In the genomic region with DNA sequence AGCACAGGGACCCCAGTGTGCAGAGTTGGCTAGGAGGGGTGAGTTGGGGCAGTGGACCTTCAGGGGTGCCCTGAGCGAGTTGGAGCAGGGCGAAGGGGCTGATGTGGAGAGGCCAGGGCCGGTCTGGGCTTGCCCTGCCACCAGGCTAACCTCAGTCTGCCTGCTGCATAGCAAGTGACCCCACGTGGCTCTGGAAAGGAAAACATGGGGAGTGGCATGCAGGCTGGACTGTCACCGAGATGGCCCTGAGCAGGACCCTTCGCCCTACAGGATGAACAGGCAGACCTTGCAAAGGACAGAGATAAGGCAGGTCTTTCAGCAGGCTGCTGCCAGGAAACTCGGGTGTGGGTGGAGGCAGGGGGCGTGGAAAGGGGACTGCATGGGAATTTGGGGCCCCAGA, we compare ENCODE assay signal across 1 cellular context.
TF ChIP-seq lines count a peak whose summit lies in the region.

No MANE protein-coding gene starts in this region.

TF ChIP-seq in HepG2, 621 proteins besides CTCF, POLR2A, EP300 and RAD21 (continues in another document):
- TF ChIP-seq ZNF891 (CRISPR knock-in tag; IDR thresholded peaks at IDR 0.05) (peak; percentile 23; the same call in 1 of the 2 replicates), ZKSCAN5 (CRISPR knock-in tag; IDR thresholded peaks at IDR 0.05) (no peak), ZNF550 (CRISPR knock-in tag; IDR thresholded peaks at IDR 0.05; ENCODE audit: borderline replicate concordance) (no peak), ARID2 (CRISPR knock-in tag; IDR thresholded peaks at IDR 0.05; ENCODE audit: borderline replicate concordance) (no peak), ZNF138 (CRISPR knock-in tag; IDR thresholded peaks at IDR 0.05; ENCODE audit: low read depth) (no peak), NFIB (CRISPR knock-in tag; IDR thresholded peaks at IDR 0.05; ENCODE audit: borderline replicate concordance) (no peak), SAP130 (CRISPR knock-in tag; IDR thresholded peaks at IDR 0.05; ENCODE audit: low read depth) (peak; percentile 52; the same call in 1 of the 2 replicates), ZNF296 (CRISPR knock-in tag; conservative IDR thresholded peaks at IDR 0.05) (no peak), ZFP82 (CRISPR knock-in tag; IDR thresholded peaks at IDR 0.05; ENCODE audit: borderline replicate concordance) (no peak), ATRX (CRISPR knock-in tag; IDR thresholded peaks at IDR 0.05; ENCODE audit: borderline replicate concordance) (no peak), ZNF616 (CRISPR knock-in tag; IDR thresholded peaks at IDR 0.05; ENCODE audit: low read depth) (no peak), ZBTB7A (CRISPR knock-in tag; IDR thresholded peaks at IDR 0.05) (0 out of 2 replicates have a peak, but pooled peaks have one; percentile 31), ZNF234 (CRISPR knock-in tag; conservative IDR thresholded peaks at IDR 0.05) (no peak), REPIN1 (CRISPR knock-in tag; IDR thresholded peaks at IDR 0.05; ENCODE audit: borderline replicate concordance, low read depth) (no peak), NKX3-1 (CRISPR knock-in tag; IDR thresholded peaks at IDR 0.05) (no peak), HNRNPUL1 (IDR thresholded peaks at IDR 0.05; ENCODE audit: low read depth, low read length) (no peak), SOX6 (IDR thresholded peaks at IDR 0.05) (no peak), SOX6 (CRISPR knock-in tag; IDR thresholded peaks at IDR 0.05) (no peak), ZNF713 (CRISPR knock-in tag; IDR thresholded peaks at IDR 0.05) (no peak), MYC (CRISPR knock-in tag; IDR thresholded peaks at IDR 0.05; ENCODE audit: borderline replicate concordance) (peak; percentile 29; the same call in 1 of the 2 replicates), ZNF672 (CRISPR knock-in tag; IDR thresholded peaks at IDR 0.05) (no peak), CC2D1A (CRISPR knock-in tag; IDR thresholded peaks at IDR 0.05) (no peak), EED (CRISPR knock-in tag; IDR thresholded peaks at IDR 0.05) (no peak), NRL (CRISPR knock-in tag; IDR thresholded peaks at IDR 0.05; ENCODE audit: borderline replicate concordance) (no peak)
- TF ChIP-seq, protein P1, sequence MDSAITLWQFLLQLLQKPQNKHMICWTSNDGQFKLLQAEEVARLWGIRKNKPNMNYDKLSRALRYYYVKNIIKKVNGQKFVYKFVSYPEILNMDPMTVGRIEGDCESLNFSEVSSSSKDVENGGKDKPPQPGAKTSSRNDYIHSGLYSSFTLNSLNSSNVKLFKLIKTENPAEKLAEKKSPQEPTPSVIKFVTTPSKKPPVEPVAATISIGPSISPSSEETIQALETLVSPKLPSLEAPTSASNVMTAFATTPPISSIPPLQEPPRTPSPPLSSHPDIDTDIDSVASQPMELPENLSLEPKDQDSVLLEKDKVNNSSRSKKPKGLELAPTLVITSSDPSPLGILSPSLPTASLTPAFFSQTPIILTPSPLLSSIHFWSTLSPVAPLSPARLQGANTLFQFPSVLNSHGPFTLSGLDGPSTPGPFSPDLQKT (CRISPR knock-in tag; IDR thresholded peaks at IDR 0.05; ENCODE audit: borderline replicate concordance): no peak
- TF ChIP-seq, protein P2, sequence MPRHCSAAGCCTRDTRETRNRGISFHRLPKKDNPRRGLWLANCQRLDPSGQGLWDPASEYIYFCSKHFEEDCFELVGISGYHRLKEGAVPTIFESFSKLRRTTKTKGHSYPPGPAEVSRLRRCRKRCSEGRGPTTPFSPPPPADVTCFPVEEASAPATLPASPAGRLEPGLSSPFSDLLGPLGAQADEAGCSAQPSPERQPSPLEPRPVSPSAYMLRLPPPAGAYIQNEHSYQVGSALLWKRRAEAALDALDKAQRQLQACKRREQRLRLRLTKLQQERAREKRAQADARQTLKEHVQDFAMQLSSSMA (CRISPR knock-in tag; IDR thresholded peaks at IDR 0.05): no peak
- TF ChIP-seq, protein P3, sequence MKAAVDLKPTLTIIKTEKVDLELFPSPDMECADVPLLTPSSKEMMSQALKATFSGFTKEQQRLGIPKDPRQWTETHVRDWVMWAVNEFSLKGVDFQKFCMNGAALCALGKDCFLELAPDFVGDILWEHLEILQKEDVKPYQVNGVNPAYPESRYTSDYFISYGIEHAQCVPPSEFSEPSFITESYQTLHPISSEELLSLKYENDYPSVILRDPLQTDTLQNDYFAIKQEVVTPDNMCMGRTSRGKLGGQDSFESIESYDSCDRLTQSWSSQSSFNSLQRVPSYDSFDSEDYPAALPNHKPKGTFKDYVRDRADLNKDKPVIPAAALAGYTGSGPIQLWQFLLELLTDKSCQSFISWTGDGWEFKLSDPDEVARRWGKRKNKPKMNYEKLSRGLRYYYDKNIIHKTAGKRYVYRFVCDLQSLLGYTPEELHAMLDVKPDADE (CRISPR knock-in tag; IDR thresholded peaks at IDR 0.05): no peak
- TF ChIP-seq, protein P4, sequence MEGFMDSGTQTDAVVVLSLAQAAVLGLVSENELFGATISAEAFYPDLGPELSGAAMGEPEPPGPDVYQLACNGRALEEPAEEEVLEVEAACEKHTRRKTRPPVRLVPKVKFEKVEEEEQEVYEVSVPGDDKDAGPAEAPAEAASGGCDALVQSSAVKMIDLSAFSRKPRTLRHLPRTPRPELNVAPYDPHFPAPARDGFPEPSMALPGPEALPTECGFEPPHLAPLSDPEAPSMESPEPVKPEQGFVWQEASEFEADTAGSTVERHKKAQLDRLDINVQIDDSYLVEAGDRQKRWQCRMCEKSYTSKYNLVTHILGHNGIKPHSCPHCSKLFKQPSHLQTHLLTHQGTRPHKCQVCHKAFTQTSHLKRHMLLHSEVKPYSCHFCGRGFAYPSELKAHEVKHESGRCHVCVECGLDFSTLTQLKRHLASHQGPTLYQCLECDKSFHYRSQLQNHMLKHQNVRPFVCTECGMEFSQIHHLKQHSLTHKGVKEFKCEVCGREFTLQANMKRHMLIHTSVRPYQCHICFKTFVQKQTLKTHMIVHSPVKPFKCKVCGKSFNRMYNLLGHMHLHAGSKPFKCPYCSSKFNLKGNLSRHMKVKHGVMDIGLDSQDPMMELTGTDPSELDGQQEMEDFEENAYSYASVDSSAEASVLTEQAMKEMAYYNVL (CRISPR knock-in tag; IDR thresholded peaks at IDR 0.05; ENCODE audit: borderline replicate concordance): 0 out of 2 replicates have a peak, but pooled peaks have one; percentile 31
- TF ChIP-seq, protein P5, sequence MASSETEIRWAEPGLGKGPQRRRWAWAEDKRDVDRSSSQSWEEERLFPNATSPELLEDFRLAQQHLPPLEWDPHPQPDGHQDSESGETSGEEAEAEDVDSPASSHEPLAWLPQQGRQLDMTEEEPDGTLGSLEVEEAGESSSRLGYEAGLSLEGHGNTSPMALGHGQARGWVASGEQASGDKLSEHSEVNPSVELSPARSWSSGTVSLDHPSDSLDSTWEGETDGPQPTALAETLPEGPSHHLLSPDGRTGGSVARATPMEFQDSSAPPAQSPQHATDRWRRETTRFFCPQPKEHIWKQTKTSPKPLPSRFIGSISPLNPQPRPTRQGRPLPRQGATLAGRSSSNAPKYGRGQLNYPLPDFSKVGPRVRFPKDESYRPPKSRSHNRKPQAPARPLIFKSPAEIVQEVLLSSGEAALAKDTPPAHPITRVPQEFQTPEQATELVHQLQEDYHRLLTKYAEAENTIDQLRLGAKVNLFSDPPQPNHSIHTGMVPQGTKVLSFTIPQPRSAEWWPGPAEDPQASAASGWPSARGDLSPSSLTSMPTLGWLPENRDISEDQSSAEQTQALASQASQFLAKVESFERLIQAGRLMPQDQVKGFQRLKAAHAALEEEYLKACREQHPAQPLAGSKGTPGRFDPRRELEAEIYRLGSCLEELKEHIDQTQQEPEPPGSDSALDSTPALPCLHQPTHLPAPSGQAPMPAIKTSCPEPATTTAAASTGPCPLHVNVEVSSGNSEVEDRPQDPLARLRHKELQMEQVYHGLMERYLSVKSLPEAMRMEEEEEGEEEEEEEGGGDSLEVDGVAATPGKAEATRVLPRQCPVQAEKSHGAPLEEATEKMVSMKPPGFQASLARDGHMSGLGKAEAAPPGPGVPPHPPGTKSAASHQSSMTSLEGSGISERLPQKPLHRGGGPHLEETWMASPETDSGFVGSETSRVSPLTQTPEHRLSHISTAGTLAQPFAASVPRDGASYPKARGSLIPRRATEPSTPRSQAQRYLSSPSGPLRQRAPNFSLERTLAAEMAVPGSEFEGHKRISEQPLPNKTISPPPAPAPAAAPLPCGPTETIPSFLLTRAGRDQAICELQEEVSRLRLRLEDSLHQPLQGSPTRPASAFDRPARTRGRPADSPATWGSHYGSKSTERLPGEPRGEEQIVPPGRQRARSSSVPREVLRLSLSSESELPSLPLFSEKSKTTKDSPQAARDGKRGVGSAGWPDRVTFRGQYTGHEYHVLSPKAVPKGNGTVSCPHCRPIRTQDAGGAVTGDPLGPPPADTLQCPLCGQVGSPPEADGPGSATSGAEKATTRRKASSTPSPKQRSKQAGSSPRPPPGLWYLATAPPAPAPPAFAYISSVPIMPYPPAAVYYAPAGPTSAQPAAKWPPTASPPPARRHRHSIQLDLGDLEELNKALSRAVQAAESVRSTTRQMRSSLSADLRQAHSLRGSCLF (CRISPR knock-in tag; IDR thresholded peaks at IDR 0.05; ENCODE audit: borderline replicate concordance): no peak
- TF ChIP-seq, protein P6, sequence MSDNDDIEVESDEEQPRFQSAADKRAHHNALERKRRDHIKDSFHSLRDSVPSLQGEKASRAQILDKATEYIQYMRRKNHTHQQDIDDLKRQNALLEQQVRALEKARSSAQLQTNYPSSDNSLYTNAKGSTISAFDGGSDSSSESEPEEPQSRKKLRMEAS (IDR thresholded peaks at IDR 0.05): peak; percentile 62; the same call in 1 of the 2 replicates
- TF ChIP-seq, protein P7, sequence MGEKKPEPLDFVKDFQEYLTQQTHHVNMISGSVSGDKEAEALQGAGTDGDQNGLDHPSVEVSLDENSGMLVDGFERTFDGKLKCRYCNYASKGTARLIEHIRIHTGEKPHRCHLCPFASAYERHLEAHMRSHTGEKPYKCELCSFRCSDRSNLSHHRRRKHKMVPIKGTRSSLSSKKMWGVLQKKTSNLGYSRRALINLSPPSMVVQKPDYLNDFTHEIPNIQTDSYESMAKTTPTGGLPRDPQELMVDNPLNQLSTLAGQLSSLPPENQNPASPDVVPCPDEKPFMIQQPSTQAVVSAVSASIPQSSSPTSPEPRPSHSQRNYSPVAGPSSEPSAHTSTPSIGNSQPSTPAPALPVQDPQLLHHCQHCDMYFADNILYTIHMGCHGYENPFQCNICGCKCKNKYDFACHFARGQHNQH (CRISPR knock-in tag; IDR thresholded peaks at IDR 0.05): no peak
- TF ChIP-seq, protein P8, sequence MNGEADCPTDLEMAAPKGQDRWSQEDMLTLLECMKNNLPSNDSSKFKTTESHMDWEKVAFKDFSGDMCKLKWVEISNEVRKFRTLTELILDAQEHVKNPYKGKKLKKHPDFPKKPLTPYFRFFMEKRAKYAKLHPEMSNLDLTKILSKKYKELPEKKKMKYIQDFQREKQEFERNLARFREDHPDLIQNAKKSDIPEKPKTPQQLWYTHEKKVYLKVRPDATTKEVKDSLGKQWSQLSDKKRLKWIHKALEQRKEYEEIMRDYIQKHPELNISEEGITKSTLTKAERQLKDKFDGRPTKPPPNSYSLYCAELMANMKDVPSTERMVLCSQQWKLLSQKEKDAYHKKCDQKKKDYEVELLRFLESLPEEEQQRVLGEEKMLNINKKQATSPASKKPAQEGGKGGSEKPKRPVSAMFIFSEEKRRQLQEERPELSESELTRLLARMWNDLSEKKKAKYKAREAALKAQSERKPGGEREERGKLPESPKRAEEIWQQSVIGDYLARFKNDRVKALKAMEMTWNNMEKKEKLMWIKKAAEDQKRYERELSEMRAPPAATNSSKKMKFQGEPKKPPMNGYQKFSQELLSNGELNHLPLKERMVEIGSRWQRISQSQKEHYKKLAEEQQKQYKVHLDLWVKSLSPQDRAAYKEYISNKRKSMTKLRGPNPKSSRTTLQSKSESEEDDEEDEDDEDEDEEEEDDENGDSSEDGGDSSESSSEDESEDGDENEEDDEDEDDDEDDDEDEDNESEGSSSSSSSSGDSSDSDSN (CRISPR knock-in tag; IDR thresholded peaks at IDR 0.05): no peak
- TF ChIP-seq, protein P9, sequence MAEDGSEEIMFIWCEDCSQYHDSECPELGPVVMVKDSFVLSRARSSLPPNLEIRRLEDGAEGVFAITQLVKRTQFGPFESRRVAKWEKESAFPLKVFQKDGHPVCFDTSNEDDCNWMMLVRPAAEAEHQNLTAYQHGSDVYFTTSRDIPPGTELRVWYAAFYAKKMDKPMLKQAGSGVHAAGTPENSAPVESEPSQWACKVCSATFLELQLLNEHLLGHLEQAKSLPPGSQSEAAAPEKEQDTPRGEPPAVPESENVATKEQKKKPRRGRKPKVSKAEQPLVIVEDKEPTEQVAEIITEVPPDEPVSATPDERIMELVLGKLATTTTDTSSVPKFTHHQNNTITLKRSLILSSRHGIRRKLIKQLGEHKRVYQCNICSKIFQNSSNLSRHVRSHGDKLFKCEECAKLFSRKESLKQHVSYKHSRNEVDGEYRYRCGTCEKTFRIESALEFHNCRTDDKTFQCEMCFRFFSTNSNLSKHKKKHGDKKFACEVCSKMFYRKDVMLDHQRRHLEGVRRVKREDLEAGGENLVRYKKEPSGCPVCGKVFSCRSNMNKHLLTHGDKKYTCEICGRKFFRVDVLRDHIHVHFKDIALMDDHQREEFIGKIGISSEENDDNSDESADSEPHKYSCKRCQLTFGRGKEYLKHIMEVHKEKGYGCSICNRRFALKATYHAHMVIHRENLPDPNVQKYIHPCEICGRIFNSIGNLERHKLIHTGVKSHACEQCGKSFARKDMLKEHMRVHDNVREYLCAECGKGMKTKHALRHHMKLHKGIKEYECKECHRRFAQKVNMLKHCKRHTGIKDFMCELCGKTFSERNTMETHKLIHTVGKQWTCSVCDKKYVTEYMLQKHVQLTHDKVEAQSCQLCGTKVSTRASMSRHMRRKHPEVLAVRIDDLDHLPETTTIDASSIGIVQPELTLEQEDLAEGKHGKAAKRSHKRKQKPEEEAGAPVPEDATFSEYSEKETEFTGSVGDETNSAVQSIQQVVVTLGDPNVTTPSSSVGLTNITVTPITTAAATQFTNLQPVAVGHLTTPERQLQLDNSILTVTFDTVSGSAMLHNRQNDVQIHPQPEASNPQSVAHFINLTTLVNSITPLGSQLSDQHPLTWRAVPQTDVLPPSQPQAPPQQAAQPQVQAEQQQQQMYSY (CRISPR knock-in tag; IDR thresholded peaks at IDR 0.05): peak; percentile 74; the same call in 1 of the 2 replicates
